In genomic region chr1:111507411-111508201, GRCh38 we compare ENCODE assay signal across 8 cellular contexts. TPM values are rescaled to one million over a fixed set of nuclear protein-coding genes. Genes with fewer than 3 reads are reported as not detected.
DNase-seq lines count a peak whose midpoint lies in the region; ATAC-seq and TF ChIP-seq lines count a peak whose summit lies in the region.

No MANE protein-coding gene starts in this region.

- H3K27ac ChIP-seq in CD4-positive, alpha-beta T cell (ENCODE audit: low read depth, low read length) = peak overlapping the region; percentile 90
- H3K27ac ChIP-seq in HL-60 (replicated peaks) = peak overlapping the region; percentile 96
- peak overlapping the region; percentile 78 for H3K27ac ChIP-seq in angular gyrus (ENCODE audit: low read depth, low read length)

- H3K9me3 Mint-ChIP-seq in CD4-positive, alpha-beta T cell = no peaks in the 10 kb centered on the region

- peak in 9 of 10 experiments; percentile 43 to 64 (median 50) for DNase-seq in CD4-positive, alpha-beta T cell
- peak; percentile 97 to 99 for DNase-seq in HL-60 (ENCODE audit: low read depth in 1 of 2, low spot score in 1 of 2)
- DNase-seq in SKM-1 treated with dmso at 0.1 percent for 144 hours (lab: John Stamatoyannopoulos, UW; ENCODE audit: unreplicated experiment) = peak; percentile 99
- DNase-seq in iPS DF 4.7 (ENCODE audit: extremely low read depth, low spot score) = peak; percentile 38
- no peak for DNase-seq in NCI-H748 treated with DMSO at 0.1 percent for 48 hours (lab: John Stamatoyannopoulos, UW)

- no peaks in the 10 kb centered on the region for H3K9me3 ChIP-seq in CD4-positive, alpha-beta T cell (ENCODE audit: control insufficient read depth, low read length)
- H3K9me3 ChIP-seq in skeletal muscle satellite cell (replicated peaks; ENCODE audit: low read length) = no peaks in the 10 kb centered on the region

- POLR2A ChIA-PET in CD4-positive, alpha-beta T cell (lab: Charles Lee) = interaction anchor here (0.7 to 2.9 kb wide), 40 partner anchors 9 to 287 kb away, joined by 3 to 81 read pairs (median 5); partner anchors contain the start of genes C1orf162, DDX20, INKA2 and RAP1A

- H3K9ac ChIP-seq in skeletal muscle satellite cell (ENCODE audit: low read depth, low read length) = peak overlapping the region; percentile 78

- peaks cover 55% of the 10 kb centered on the region for H3K4me1 Mint-ChIP-seq in CD4-positive, alpha-beta T cell (ENCODE audit: low read depth)

- H3K4me3 Mint-ChIP-seq in CD4-positive, alpha-beta T cell = peak overlapping the region; percentile 84

- intact Hi-C loops in CD4-positive, alpha-beta T cell (cut with DNase I, micrococcal nuclease) = loop anchor here (1.0 to 5.0 kb wide), 8 partner anchors 35 to 261 kb away; partner anchors contain the start of gene C1orf162 (in 2 of the 2)

- ATAC-seq in CD4-positive, alpha-beta T cell (ENCODE audit: poor library complexity) = peak; percentile 49
- peak; percentile 52 for ATAC-seq in GM19468 (IDR thresholded peaks at IDR 0.05; ENCODE audit: extremely low read depth, unreplicated experiment)

- no peak overlapping the region for H3K27ac Mint-ChIP-seq in CD4-positive, alpha-beta T cell

- CTCF ChIA-PET in CD4-positive, alpha-beta T cell (lab: Charles Lee) = interaction anchor here (0.6 to 3.2 kb wide), 62 partner anchors 10 to 282 kb away, joined by 3 to 28 read pairs (median 4); partner anchors contain the start of genes DDX20, INKA2 and RAP1A

- no peak for TF ChIP-seq CTCF in CD4-positive, alpha-beta T cell (IDR thresholded peaks at IDR 0.05)
- TF ChIP-seq CTCF in HL-60 (IDR thresholded peaks at IDR 0.05; ENCODE audit: insufficient read depth, low read length) = no peak

- H3K4me3 ChIP-seq in HL-60 (replicated peaks; ENCODE audit: insufficient read depth, low read length) (peak overlapping the region; percentile 10), skeletal muscle satellite cell (ENCODE audit: low read length) (peak overlapping the region; percentile 46)

- no peaks in the 10 kb centered on the region for H3K36me3 Mint-ChIP-seq in CD4-positive, alpha-beta T cell (ENCODE audit: low read depth)

- no peaks in the 10 kb centered on the region for H3K36me3 ChIP-seq in skeletal muscle satellite cell (ENCODE audit: insufficient read depth, low read length)

- peak overlapping the region; percentile 78 for H3K4me2 ChIP-seq in skeletal muscle satellite cell (ENCODE audit: low read length)

- H3K27me3 Mint-ChIP-seq in CD4-positive, alpha-beta T cell = no peaks in the 10 kb centered on the region

- no peaks in the 10 kb centered on the region for H3K27me3 ChIP-seq in CD4-positive, alpha-beta T cell (ENCODE audit: control insufficient read depth, insufficient read depth, low read length)
- H3K27me3 ChIP-seq in HL-60 (ENCODE audit: insufficient read depth, poor library complexity, severe bottlenecking) (no peaks in the 10 kb centered on the region), skeletal muscle satellite cell (ENCODE audit: control insufficient read depth, insufficient read depth, low read length) (peaks cover 12% of the 10 kb centered on the region)

- peaks cover 17% of the 10 kb centered on the region for H3K4me1 ChIP-seq in skeletal muscle satellite cell (ENCODE audit: control insufficient read depth, insufficient read depth, low read length)

RNA-seq across cellular contexts. Expression of gene ADORA3, which starts 4.2 kb away (rescaled TPM):
- not detected for total RNA-seq in CD4-positive, alpha-beta T cell
- not detected in 2 replicates for total RNA-seq in skeletal muscle satellite cell (2012; rRNA removed)

RNA-seq across cellular contexts. Expression of gene TMIGD3, which starts 4.2 kb away (rescaled TPM):
- total RNA-seq in CD4-positive, alpha-beta T cell = not detected
- total RNA-seq in skeletal muscle satellite cell (2012; rRNA removed) = not detected in 2 replicates

RNA-seq across cellular contexts. Expression of gene C1orf162, which starts 33.8 kb away (rescaled TPM):
- total RNA-seq in CD4-positive, alpha-beta T cell = 10 to 100 TPM; 21.0 to 22.1 TPM
- total RNA-seq in skeletal muscle satellite cell (2012; rRNA removed) = under 0.01 and 0.22 TPM in 2 replicates

RNA-seq across cellular contexts. Expression of gene ATP5PB, which starts 58.3 kb away (rescaled TPM):
- 10 to 100 TPM; 47.3 to 51.5 TPM for total RNA-seq in CD4-positive, alpha-beta T cell
- total RNA-seq in skeletal muscle satellite cell (2012; rRNA removed) = 316 and 348 TPM in 2 replicates

RNA-seq across cellular contexts. Expression of gene WDR77, which starts 58.5 kb away (rescaled TPM):
- total RNA-seq in CD4-positive, alpha-beta T cell = 10 to 100 TPM; 12.4 to 15.1 TPM
- total RNA-seq in skeletal muscle satellite cell (2012; rRNA removed) = 44.4 and 53.3 TPM in 2 replicates
